ENCODE assay signal across 18 cellular contexts in genomic region chr17:14553847-14554246, GRCh38.
DNase-seq lines count a peak whose midpoint lies in the region; ATAC-seq, FAIRE-seq and TF ChIP-seq lines count a peak whose summit lies in the region.
"Had no signal": no experiment of that assay in that cellular context is flagged by ENCODE, and none has a peak within 500 bp of the region (broad histone marks: within the 10 kb centered on the region; RNA-seq: fewer than 3 reads in every experiment).

No MANE protein-coding gene starts in this region.

- no peaks in the 10 kb centered on the region for H3K36me3 Mint-ChIP-seq in CD4-positive, CD25-positive, alpha-beta regulatory T cell
- no peaks in the 10 kb centered on the region for H3K36me3 Mint-ChIP-seq in activated CD4-positive, alpha-beta memory T cell treated with anti-CD3 and anti-CD28 coated beads for 36 hours
- H3K36me3 Mint-ChIP-seq in activated T-cell treated with anti-CD3 and anti-CD28 coated beads, Interleukin-2, amount 50 U/mL, for 24 hours (ENCODE audit: low read depth): no peaks in the 10 kb centered on the region
- H3K36me3 Mint-ChIP-seq in activated T-cell treated with anti-CD3 and anti-CD28 coated beads, Interleukin-2, amount 50 U/mL, for 4 hours (ENCODE audit: insufficient read depth): no peaks in the 10 kb centered on the region

- WGBS in HepG2 (ENCODE audit: low lambda C conversion rate): 79% methylated on average over 2 of the region's 2 CpGs

- no peak for TF ChIP-seq POLR2A in HepG2 (IDR thresholded peaks at IDR 0.05; ENCODE audit: insufficient read depth in 1 of 2, low read depth in 2 of 2, low read length in 2 of 2)

- no peaks in the 10 kb centered on the region for H3K9me3 ChIP-seq in CD4-positive, CD25-positive, alpha-beta regulatory T cell (ENCODE audit: control insufficient read depth in 2 of 2, low read length in 2 of 2)
- no peaks in the 10 kb centered on the region for H3K9me3 ChIP-seq in HepG2 (ENCODE audit: low read length)
- H3K9me3 ChIP-seq: SK-N-SH had no signal

- CTCF ChIA-PET in HepG2 (lab: Yijun Ruan, JAX; ENCODE audit: low intra/inter-chr PET ratio, low total read pairs): no interaction called here
- CTCF ChIA-PET in activated CD4-positive, alpha-beta memory T cell treated with anti-CD3 and anti-CD28 coated beads for 36 hours (lab: Charles Lee): no interaction called here

- H3K4me2 ChIP-seq in HepG2 (ENCODE audit: low read depth, low read length): no peak overlapping the region
- H3K4me2 ChIP-seq: SK-N-SH had no signal

- no peak overlapping the region for H3K4me3 ChIP-seq in CD4-positive, CD25-positive, alpha-beta regulatory T cell (ENCODE audit: low read depth, low read length)
- no peak overlapping the region for H3K4me3 ChIP-seq in LNCaP clone FGC (ENCODE audit: low read depth, low read length)
- H3K4me3 ChIP-seq in bronchial epithelial cell (ENCODE audit: low read depth, low read length): no peak overlapping the region
- H3K4me3 ChIP-seq in HepG2 (replicated peaks in 1 of 3; ENCODE audit: insufficient read depth in 1 of 3, low read depth in 2 of 3, low read length in 3 of 3): no peak overlapping the region

- DNase-seq in CD4-positive, CD25-positive, alpha-beta regulatory T cell: peak in 1 of 3 donors; percentile 10
- DNase-seq in LNCaP clone FGC (ENCODE audit: low read depth): no peak
- DNase-seq in bronchial epithelial cell (ENCODE audit: low read depth): peak; percentile 15
- DNase-seq in HepG2 (ENCODE audit: low spot score): no peak
- DNase-seq in NCI-H1930 (lab: John Stamatoyannopoulos, UW): no peak
- no peak for DNase-seq in activated CD4-positive, alpha-beta memory T cell treated with anti-CD3 and anti-CD28 coated beads for 36 hours
- no peak for DNase-seq in activated T-cell treated with anti-CD3 and anti-CD28 coated beads, Interleukin-2, amount 50 U/mL, for 24 hours
- no peak for DNase-seq in activated T-cell treated with anti-CD3 and anti-CD28 coated beads, Interleukin-2, amount 50 U/mL, for 4 hours
- DNase-seq: 8988T, H7, NCI-H1417 treated with DMSO at 0.1 percent for 48 hours, NCI-H2029, NCI-H2171, NCI-H446 treated with DMSO at 0.1 percent for 48 hours, Right ventricle myocardium superior, SK-N-SH had no signal

- FAIRE-seq in bronchial epithelial cell (lab: Jason Lieb, UNC): no peak
- no peak for FAIRE-seq in HepG2 (lab: Jason Lieb, UNC)

- no peak overlapping the region for H2AFZ ChIP-seq in HepG2 (ENCODE audit: low read length)

- H3K27me3 ChIP-seq in CD4-positive, CD25-positive, alpha-beta regulatory T cell (ENCODE audit: control insufficient read depth, insufficient read depth, low read length): no peaks in the 10 kb centered on the region
- H3K27me3 ChIP-seq in bronchial epithelial cell (ENCODE audit: control insufficient read depth, insufficient read depth, low read length): no peaks in the 10 kb centered on the region
- H3K27me3 ChIP-seq in HepG2 (ENCODE audit: control insufficient read depth in 1 of 2, insufficient read depth in 2 of 2, low read length in 2 of 2): no peaks in the 10 kb centered on the region

- no peaks in the 10 kb centered on the region for H3K36me3 ChIP-seq in CD4-positive, CD25-positive, alpha-beta regulatory T cell (ENCODE audit: control insufficient read depth, insufficient read depth, low read length)
- H3K36me3 ChIP-seq in bronchial epithelial cell (ENCODE audit: control insufficient read depth, insufficient read depth, low read length): no peaks in the 10 kb centered on the region
- H3K36me3 ChIP-seq in HepG2 (replicated peaks in 1 of 2; ENCODE audit: control insufficient read depth in 1 of 2, insufficient read depth in 2 of 2, low read length in 2 of 2): no peaks in the 10 kb centered on the region; a peak in 2 of 5 replicates

- BruUV-seq in HepG2 (replicated peaks; lab: Mats Ljungman, UMichigan): no TSS peak

- no peaks in the 10 kb centered on the region for H3K27me3 Mint-ChIP-seq in CD4-positive, CD25-positive, alpha-beta regulatory T cell
- peaks cover under 1% of the 10 kb centered on the region for H3K27me3 Mint-ChIP-seq in activated CD4-positive, alpha-beta memory T cell treated with anti-CD3 and anti-CD28 coated beads for 36 hours
- H3K27me3 Mint-ChIP-seq in activated T-cell treated with anti-CD3 and anti-CD28 coated beads, Interleukin-2, amount 50 U/mL, for 24 hours: no peaks in the 10 kb centered on the region
- no peaks in the 10 kb centered on the region for H3K27me3 Mint-ChIP-seq in activated T-cell treated with anti-CD3 and anti-CD28 coated beads, Interleukin-2, amount 50 U/mL, for 4 hours (ENCODE audit: low read depth)

- no peak overlapping the region for H3K9ac ChIP-seq in HepG2 (ENCODE audit: insufficient read depth, low read depth, low read length)
- H3K9ac ChIP-seq: SK-N-SH had no signal

- H3K4me1 ChIP-seq in CD4-positive, CD25-positive, alpha-beta regulatory T cell (ENCODE audit: control insufficient read depth, insufficient read depth, low read length, poor library complexity, severe bottlenecking): no peaks in the 10 kb centered on the region
- H3K4me1 ChIP-seq in HepG2 (ENCODE audit: insufficient read depth, low read length): no peaks in the 10 kb centered on the region

- no peak for ATAC-seq in CD4-positive, CD25-positive, alpha-beta regulatory T cell (ENCODE audit: low read depth in 2 of 2)
- ATAC-seq in HepG2: no peak
- ATAC-seq in activated T-cell treated with anti-CD3 and anti-CD28 coated beads, Interleukin-2, amount 50 U/mL, for 4 hours: no peak
- ATAC-seq: Panc1 had no signal

- TF ChIP-seq CTCF in LNCaP clone FGC (IDR thresholded peaks at IDR 0.05; ENCODE audit: control insufficient read depth, extremely low read depth, insufficient read depth) (0 out of 2 replicates have a peak, but pooled peaks have one; percentile 13), bronchial epithelial cell (IDR thresholded peaks at IDR 0.05; ENCODE audit: insufficient read depth, low read length, severe bottlenecking) (peak; percentile 7), HepG2 (CRISPR knock-in tag; IDR thresholded peaks at IDR 0.05) (no peak)

- POLR2A ChIA-PET in HepG2 (lab: Yijun Ruan, JAX): no interaction called here
- POLR2A ChIA-PET in activated CD4-positive, alpha-beta memory T cell treated with anti-CD3 and anti-CD28 coated beads for 36 hours (lab: Charles Lee): no interaction called here

- peaks cover 0 to 13% (median 4%) of the 10 kb centered on the region in 4 donors for H3K4me1 Mint-ChIP-seq in CD4-positive, CD25-positive, alpha-beta regulatory T cell
- H3K4me1 Mint-ChIP-seq in activated CD4-positive, alpha-beta memory T cell treated with anti-CD3 and anti-CD28 coated beads for 36 hours (ENCODE audit: low read depth): peaks cover 2% of the 10 kb centered on the region
- H3K4me1 Mint-ChIP-seq in activated T-cell treated with anti-CD3 and anti-CD28 coated beads, Interleukin-2, amount 50 U/mL, for 24 hours (ENCODE audit: low read depth): no peaks in the 10 kb centered on the region
- no peaks in the 10 kb centered on the region for H3K4me1 Mint-ChIP-seq in activated T-cell treated with anti-CD3 and anti-CD28 coated beads, Interleukin-2, amount 50 U/mL, for 4 hours (ENCODE audit: low read depth)

- in situ Hi-C loops in HepG2 (cut with HindIII; ENCODE audit: extremely low pct_ligation_motif_present, low pct_unique_long_range_greater_than_20kb): no loop called here

- no peaks in the 10 kb centered on the region for H4K20me1 ChIP-seq in HepG2 (ENCODE audit: insufficient read depth, low read length)

- intact Hi-C loops in HepG2 (cut with micrococcal nuclease; ENCODE audit: unreplicated experiment): no loop called here
- intact Hi-C loops in activated CD4-positive, alpha-beta memory T cell treated with anti-CD3 and anti-CD28 coated beads for 36 hours (cut with micrococcal nuclease): loop anchor here (5.0 to 10.0 kb wide), 2 partner anchors 219 to 957 kb away; no protein-coding TSS in a partner anchor

- H3K9me3 Mint-ChIP-seq in CD4-positive, CD25-positive, alpha-beta regulatory T cell: peaks cover 0 to 1% (median 0%) of the 10 kb centered on the region in 7 donors
- no peaks in the 10 kb centered on the region for H3K9me3 Mint-ChIP-seq in activated CD4-positive, alpha-beta memory T cell treated with anti-CD3 and anti-CD28 coated beads for 36 hours
- H3K9me3 Mint-ChIP-seq in activated T-cell treated with anti-CD3 and anti-CD28 coated beads, Interleukin-2, amount 50 U/mL, for 24 hours: no peaks in the 10 kb centered on the region
- no peaks in the 10 kb centered on the region for H3K9me3 Mint-ChIP-seq in activated T-cell treated with anti-CD3 and anti-CD28 coated beads, Interleukin-2, amount 50 U/mL, for 4 hours
- H3K9me3 Mint-ChIP-seq: IgD-negative memory B cell had no signal

- no peak for TF ChIP-seq RAD21 in HepG2 (CRISPR knock-in tag; IDR thresholded peaks at IDR 0.05)

- peak overlapping the region; percentile 27 to 67 (median 48) for H3K27ac Mint-ChIP-seq in CD4-positive, CD25-positive, alpha-beta regulatory T cell
- H3K27ac Mint-ChIP-seq in activated CD4-positive, alpha-beta memory T cell treated with anti-CD3 and anti-CD28 coated beads for 36 hours: no peak overlapping the region
- no peak overlapping the region for H3K27ac Mint-ChIP-seq in activated T-cell treated with anti-CD3 and anti-CD28 coated beads, Interleukin-2, amount 50 U/mL, for 24 hours
- H3K27ac Mint-ChIP-seq: IgD-negative memory B cell had no signal

- no peak for TF ChIP-seq EP300 in HepG2 (IDR thresholded peaks at IDR 0.05; ENCODE audit: low read depth in 2 of 2, low read length in 2 of 2)
- no peak for TF ChIP-seq EP300 in HepG2 (CRISPR knock-in tag; IDR thresholded peaks at IDR 0.05; ENCODE audit: borderline replicate concordance)

- H3K4me3 Mint-ChIP-seq in CD4-positive, CD25-positive, alpha-beta regulatory T cell: no peak overlapping the region
- no peak overlapping the region for H3K4me3 Mint-ChIP-seq in activated CD4-positive, alpha-beta memory T cell treated with anti-CD3 and anti-CD28 coated beads for 36 hours
- H3K4me3 Mint-ChIP-seq in activated T-cell treated with anti-CD3 and anti-CD28 coated beads, Interleukin-2, amount 50 U/mL, for 24 hours: no peak overlapping the region
- no peak overlapping the region for H3K4me3 Mint-ChIP-seq in activated T-cell treated with anti-CD3 and anti-CD28 coated beads, Interleukin-2, amount 50 U/mL, for 4 hours
- H3K4me3 Mint-ChIP-seq: IgD-negative memory B cell had no signal

- no peaks in the 10 kb centered on the region for H3K79me2 ChIP-seq in HepG2 (ENCODE audit: insufficient read depth, low read length)

- no peak overlapping the region for H3K27ac ChIP-seq in CD4-positive, CD25-positive, alpha-beta regulatory T cell (ENCODE audit: insufficient read depth, low read length, poor library complexity, severe bottlenecking)
- no peak overlapping the region for H3K27ac ChIP-seq in HepG2 (ENCODE audit: extremely low read length, insufficient read depth, low read length)

TF ChIP-seq in HepG2, 621 proteins besides CTCF, POLR2A, EP300 and RAD21:
- TF ChIP-seq STAG1 (CRISPR knock-in tag; IDR thresholded peaks at IDR 0.05) (peak; percentile 54), ZKSCAN8 (CRISPR knock-in tag; IDR thresholded peaks at IDR 0.05; ENCODE audit: borderline replicate concordance) (peak; percentile 98), SP4 (CRISPR knock-in tag; IDR thresholded peaks at IDR 0.05) (no peak)
TF ChIP-seq in HepG2: peak in this region for 2.

Comparison
In these comparisons a context has a peak if more than half of its experiments do, and no peak if none do; other contexts are left out.
1. H3K27ac Mint-ChIP-seq: peak in CD4-positive, CD25-positive, alpha-beta regulatory T cell (3 of 3); none in activated CD4-positive, alpha-beta memory T cell treated with anti-CD3 and anti-CD28 coated beads for 36 hours (single experiment) and activated T-cell treated with anti-CD3 and anti-CD28 coated beads, Interleukin-2, amount 50 U/mL, for 24 hours (single experiment).